Comparison of ENCODE assay signal across 28 cellular contexts in genomic region chrX:122055979-122056715, GRCh38.
"Had no signal": no experiment of that assay in that cellular context is flagged by ENCODE, and none has a peak within 500 bp of the region (broad histone marks: within the 10 kb centered on the region; RNA-seq: fewer than 3 reads in every experiment).

No MANE protein-coding gene starts in this region.

- DNase-seq: immature natural killer cell; kidney; left colon; left lung; lower lobe of right lung; mammary epithelial cell; mesenchymal stem cell; naive thymus-derived CD8-positive, alpha-beta T cell; nucleus accumbens; pancreas; posterior cingulate gyrus; retina; right cardiac atrium; stimulated activated CD4-positive, alpha-beta T cell treated with anti-CD3 and anti-CD28 coated beads, Interleukin-12 subunit alpha, Interleukin-12 subunit beta, amount 100 ng/mL, for 4 hours; stimulated activated CD4-positive, alpha-beta T cell treated with anti-CD3 and anti-CD28 coated beads, Interleukin-15, amount 100 ng/mL, for 24 hours; stimulated activated CD4-positive, alpha-beta T cell treated with anti-CD3 and anti-CD28 coated beads, Interleukin-2, amount 100 ng/mL, for 24 hours; stimulated activated CD4-positive, alpha-beta T cell treated with anti-CD3 and anti-CD28 coated beads, Interleukin-4, amount 100 ng/mL, for 1 hour; stimulated activated naive B cell treated with anti-CD40 and anti-IgM and Interleukin-4, amounts not matched to agents 10 μg/mL and 1 μg/mL and 100 μg/mL, for 72 hours; stimulated activated naive CD8-positive, alpha-beta T cell treated with anti-CD3 and anti-CD28 coated beads, Interleukin-15, Interleukin-2, amounts not matched to agents 100 U/mL and 50 U/mL, for 24 hours; stomach; testis; thyroid gland; transverse colon; upper lobe of left lung had no signal

- ATAC-seq: left colon; left lung; lower lobe of right lung; naive thymus-derived CD8-positive, alpha-beta T cell; pancreas; right cardiac atrium; sciatic nerve; stimulated activated naive B cell treated with anti-CD40 and anti-IgM and Interleukin-4, amounts not matched to agents 10 μg/mL and 1 μg/mL and 100 μg/mL, for 72 hours; stimulated activated naive CD8-positive, alpha-beta T cell treated with anti-CD3 and anti-CD28 coated beads, Interleukin-15, Interleukin-2, amounts not matched to agents 100 U/mL and 50 U/mL, for 24 hours had no signal

- H3K4me3 ChIP-seq: left lung, lower lobe of right lung, pancreas, prostate gland, skin epidermis, stomach, testis, thyroid gland, transverse colon, upper lobe of left lung, vagina had no signal
